ENCODE assay signal across 8 cellular contexts in the genomic region with DNA sequence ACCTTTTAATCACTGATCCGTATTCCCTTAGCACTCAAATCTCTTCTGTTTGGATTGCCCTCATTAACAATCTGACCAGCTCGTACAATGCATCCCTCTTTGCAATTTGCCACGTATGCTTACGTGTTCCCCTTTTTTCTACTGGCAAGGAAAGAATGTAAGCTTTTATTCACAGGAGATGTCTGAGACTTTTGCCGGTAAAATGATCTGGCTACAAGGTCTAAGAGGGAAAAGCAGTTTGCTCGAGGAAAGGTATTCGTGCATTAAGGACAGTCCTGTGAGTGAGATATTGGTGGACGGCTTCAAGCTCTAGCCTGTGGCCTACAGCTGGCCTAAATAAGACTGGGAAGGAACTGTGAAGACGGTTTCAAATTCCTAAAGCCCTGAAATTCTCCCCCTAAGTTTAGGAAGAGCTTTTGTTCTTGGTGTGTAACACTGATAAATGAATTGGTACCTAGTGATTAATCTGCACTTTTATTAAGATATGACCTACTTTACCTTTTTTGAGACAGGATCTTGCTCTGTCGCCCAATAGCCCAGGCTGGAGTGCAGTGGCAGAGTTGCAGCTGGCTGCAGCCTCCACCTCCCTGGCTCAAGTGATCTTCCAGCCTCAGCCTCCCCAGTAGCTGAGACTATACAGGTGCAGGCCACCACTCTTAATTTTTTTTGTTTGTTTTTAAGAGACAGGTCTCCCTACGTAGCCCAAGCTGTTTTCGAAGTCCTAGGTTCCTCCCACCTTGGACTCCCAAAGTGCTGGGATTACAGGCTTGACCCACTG. TPM values are rescaled to one million over a fixed set of nuclear protein-coding genes. Genes with fewer than 3 reads are reported as not detected.
DNase-seq lines count a peak whose midpoint lies in the region; ATAC-seq and TF ChIP-seq lines count a peak whose summit lies in the region.

No MANE protein-coding gene starts in this region.

- H3K9me3 Mint-ChIP-seq in activated T-helper 17 cell treated with anti-CD3 and anti-CD28 coated beads, Interleukin-2, amount 50 U/mL, for 72 hours = no peaks in the 10 kb centered on the region
- no peaks in the 10 kb centered on the region for H3K9me3 Mint-ChIP-seq in stimulated activated naive CD8-positive, alpha-beta T cell treated with anti-CD3 and anti-CD28 coated beads, Interleukin-15, amount 100 ng/mL, for 72 hours

- peak overlapping the region; percentile 89 for H3K9ac ChIP-seq in iPS-20b (ENCODE audit: low read depth, low read length)

- no peaks in the 10 kb centered on the region for H3K27me3 ChIP-seq in iPS-20b (ENCODE audit: insufficient read depth, low read length)

- peak overlapping the region; percentile 83 for H3K4me3 ChIP-seq in iPS-20b (ENCODE audit: low read length)

- H3K9me3 ChIP-seq in iPS-20b (ENCODE audit: insufficient read depth, low read depth, low read length) = no peaks in the 10 kb centered on the region

- peaks cover 34% of the 10 kb centered on the region for H3K4me1 Mint-ChIP-seq in activated T-helper 17 cell treated with anti-CD3 and anti-CD28 coated beads, Interleukin-2, amount 50 U/mL, for 72 hours
- peaks cover 67% of the 10 kb centered on the region for H3K4me1 Mint-ChIP-seq in stimulated activated naive CD8-positive, alpha-beta T cell treated with anti-CD3 and anti-CD28 coated beads, Interleukin-15, amount 100 ng/mL, for 72 hours

- H3K4me3 Mint-ChIP-seq in activated T-helper 17 cell treated with anti-CD3 and anti-CD28 coated beads, Interleukin-2, amount 50 U/mL, for 72 hours = peak overlapping the region; percentile 96
- H3K4me3 Mint-ChIP-seq in stimulated activated naive CD8-positive, alpha-beta T cell treated with anti-CD3 and anti-CD28 coated beads, Interleukin-15, amount 100 ng/mL, for 72 hours = peak overlapping the region; percentile 84 to 96

- in situ Hi-C loops in GM13976 (cut with MboI; ENCODE audit: low sequenced_read_pairs, unreplicated experiment) = no loop called here

- no peaks in the 10 kb centered on the region for H3K27me3 Mint-ChIP-seq in activated T-helper 17 cell treated with anti-CD3 and anti-CD28 coated beads, Interleukin-2, amount 50 U/mL, for 72 hours
- H3K27me3 Mint-ChIP-seq in stimulated activated naive CD8-positive, alpha-beta T cell treated with anti-CD3 and anti-CD28 coated beads, Interleukin-15, amount 100 ng/mL, for 72 hours = no peaks in the 10 kb centered on the region

- DNase-seq in CD1c-positive myeloid dendritic cell (ENCODE audit: extremely low spot score) = peak; percentile 37
- DNase-seq in stimulated activated naive CD8-positive, alpha-beta T cell treated with anti-CD3 and anti-CD28 coated beads, Interleukin-15, amount 100 ng/mL, for 72 hours = no peak
- no peak for DNase-seq in 8988T
- no peak for DNase-seq in NK-92 (lab: John Stamatoyannopoulos, UW; ENCODE audit: unreplicated experiment)
- no peak for DNase-seq in GM13976 (ENCODE audit: low spot score)

- ATAC-seq in HG03354 (IDR thresholded peaks at IDR 0.05; ENCODE audit: poor library complexity, severe bottlenecking, unreplicated experiment) = peak; percentile 2
- no peak for ATAC-seq in activated T-helper 17 cell treated with anti-CD3 and anti-CD28 coated beads, Interleukin-2, amount 50 U/mL, for 72 hours (replicated peaks)
- no peak for ATAC-seq in stimulated activated naive CD8-positive, alpha-beta T cell treated with anti-CD3 and anti-CD28 coated beads, Interleukin-15, amount 100 ng/mL, for 72 hours

- peak overlapping the region; percentile 95 for H3K27ac Mint-ChIP-seq in activated T-helper 17 cell treated with anti-CD3 and anti-CD28 coated beads, Interleukin-2, amount 50 U/mL, for 72 hours
- peak overlapping the region; percentile 92 to 98 for H3K27ac Mint-ChIP-seq in stimulated activated naive CD8-positive, alpha-beta T cell treated with anti-CD3 and anti-CD28 coated beads, Interleukin-15, amount 100 ng/mL, for 72 hours

- peaks cover 88% of the 10 kb centered on the region for H3K36me3 Mint-ChIP-seq in activated T-helper 17 cell treated with anti-CD3 and anti-CD28 coated beads, Interleukin-2, amount 50 U/mL, for 72 hours (ENCODE audit: low read depth)

- H3K27ac ChIP-seq in iPS-20b (ENCODE audit: low read length) = peak overlapping the region; percentile 28

- H3K36me3 ChIP-seq in iPS-20b (ENCODE audit: insufficient read depth, low read depth, low read length) = peaks cover 40% of the 10 kb centered on the region

- H3K4me1 ChIP-seq in iPS-20b (ENCODE audit: insufficient read depth, low read length) = peaks cover 11% of the 10 kb centered on the region; the same call in 1 of the 2 replicates

- TF ChIP-seq CTCF in GM13976 (IDR thresholded peaks at IDR 0.05; ENCODE audit: borderline replicate concordance, control extremely low read depth, extremely low read depth, insufficient read depth, missing control alignments) = no peak

RNA-seq across cellular contexts. Expression of a gene that starts 0.9 kb away (rescaled TPM):
- total RNA-seq in activated T-helper 17 cell treated with anti-CD3 and anti-CD28 coated beads, Interleukin-2, amount 50 U/mL, for 72 hours = 100 to 1,000 TPM; 145 to 195 TPM

RNA-seq across cellular contexts. Expression of a gene that starts 40.4 kb away (rescaled TPM):
- 10 to 100 TPM; 41.1 to 51.9 TPM for total RNA-seq in activated T-helper 17 cell treated with anti-CD3 and anti-CD28 coated beads, Interleukin-2, amount 50 U/mL, for 72 hours

RNA-seq across cellular contexts. Expression of a gene that starts 40.6 kb away (rescaled TPM):
- total RNA-seq in activated T-helper 17 cell treated with anti-CD3 and anti-CD28 coated beads, Interleukin-2, amount 50 U/mL, for 72 hours = 100 to 1,000 TPM in 1 of 2 donors, 10 to 100 TPM in 1; 59.3 to 113 TPM
